9 cellular contexts compared by ENCODE assay signal in genomic region chr2:170813611-170814550, GRCh38. TPM values are rescaled to one million over a fixed set of nuclear protein-coding genes. Genes with fewer than 3 reads are reported as not detected.
DNase-seq lines count a peak whose midpoint lies in the region; ATAC-seq and TF ChIP-seq lines count a peak whose summit lies in the region.
"Had no signal": no experiment of that assay in that cellular context is flagged by ENCODE, and none has a peak within 500 bp of the region (broad histone marks: within the 10 kb centered on the region; RNA-seq: fewer than 3 reads in every experiment).

No MANE protein-coding gene starts in this region.

- H3K4me1 Mint-ChIP-seq in activated CD4-positive, alpha-beta memory T cell treated with anti-CD3 and anti-CD28 coated beads for 36 hours (ENCODE audit: low read depth), result peaks cover 35% of the 10 kb centered on the region

- intact Hi-C loops in activated CD4-positive, alpha-beta memory T cell treated with anti-CD3 and anti-CD28 coated beads for 36 hours (cut with micrococcal nuclease), result loop anchor here (2.0 to 10.0 kb wide), 3 partner anchors 489 to 879 kb away; no protein-coding TSS in a partner anchor
- intact Hi-C loops in left lung (cut with DNase I) (loop anchor here in 1 of 2 donors (10.0 kb wide), 1 partner anchor 399 kb away; no protein-coding TSS in a partner anchor), uterus (cut with DNase I; ENCODE audit: low total_unique reads) (loop anchor here (10.0 kb wide), 2 partner anchors 329 to 439 kb away; no protein-coding TSS in a partner anchor)

- H3K4me3 Mint-ChIP-seq in activated CD4-positive, alpha-beta memory T cell treated with anti-CD3 and anti-CD28 coated beads for 36 hours, result no peak overlapping the region

- H3K27me3 ChIP-seq in left lung, result peaks cover 57 to 65% of the 10 kb centered on the region in 2 donors
- peaks cover 41 to 62% of the 10 kb centered on the region in 2 donors for H3K27me3 ChIP-seq in uterus

- H3K27ac ChIP-seq in left lung, result no peak overlapping the region
- no peak overlapping the region for H3K27ac ChIP-seq in uterus

- no peak overlapping the region for H3K4me3 ChIP-seq in left lung
- H3K4me3 ChIP-seq in uterus, result no peak overlapping the region

- H3K36me3 ChIP-seq in left lung (no peaks in the 10 kb centered on the region), uterus (no peaks in the 10 kb centered on the region)

- H3K27ac Mint-ChIP-seq in activated CD4-positive, alpha-beta memory T cell treated with anti-CD3 and anti-CD28 coated beads for 36 hours, result no peak overlapping the region

- peak; percentile 24 for ATAC-seq in left lung
- no peak for ATAC-seq in HG03135 (IDR thresholded peaks at IDR 0.05; ENCODE audit: unreplicated experiment)
- ATAC-seq in HG02938 (IDR thresholded peaks at IDR 0.05; ENCODE audit: unreplicated experiment), result no peak
- ATAC-seq in HG02759 (IDR thresholded peaks at IDR 0.05; ENCODE audit: unreplicated experiment), result no peak

- H3K27me3 Mint-ChIP-seq in activated CD4-positive, alpha-beta memory T cell treated with anti-CD3 and anti-CD28 coated beads for 36 hours, result peaks cover 60% of the 10 kb centered on the region

- DNase-seq in COLO829 (ENCODE audit: low spot score) (peak; percentile 74), HuH-7 (ENCODE audit: low spot score) (peak; percentile 71), left lung (no peak), uterus (no peak)
- peak; percentile 48 for DNase-seq in activated CD4-positive, alpha-beta memory T cell treated with anti-CD3 and anti-CD28 coated beads for 36 hours

- H3K9me3 ChIP-seq in left lung (no peaks in the 10 kb centered on the region), uterus (no peaks in the 10 kb centered on the region)

- POLR2A ChIA-PET in activated CD4-positive, alpha-beta memory T cell treated with anti-CD3 and anti-CD28 coated beads for 36 hours (lab: Charles Lee), result no interaction called here

- CTCF ChIA-PET in activated CD4-positive, alpha-beta memory T cell treated with anti-CD3 and anti-CD28 coated beads for 36 hours (lab: Charles Lee), result interaction anchor here (0.7 to 4.8 kb wide), 31 partner anchors 8 to 992 kb away, joined by 3 to 40 read pairs (median 4); partner anchors contain the start of genes ERICH2 and SP5

- peaks cover 2% of the 10 kb centered on the region for H3K36me3 Mint-ChIP-seq in activated CD4-positive, alpha-beta memory T cell treated with anti-CD3 and anti-CD28 coated beads for 36 hours

- no peak for TF ChIP-seq POLR2A in uterus (IDR thresholded peaks at IDR 0.05)

- H3K9me3 Mint-ChIP-seq in activated CD4-positive, alpha-beta memory T cell treated with anti-CD3 and anti-CD28 coated beads for 36 hours, result no peaks in the 10 kb centered on the region

- TF ChIP-seq CTCF in left lung (IDR thresholded peaks at IDR 0.05), result no peak
- TF ChIP-seq CTCF in uterus (IDR thresholded peaks at IDR 0.05), result no peak

- H3K4me1 ChIP-seq in left lung, result peaks cover 16 to 43% of the 10 kb centered on the region in 2 donors
- H3K4me1 ChIP-seq in uterus, result peaks cover 0 to 24% of the 10 kb centered on the region in 2 donors

RNA-seq across cellular contexts. Expression of gene GAD1, which starts 2.8 kb away (rescaled TPM):
- 1 to 10 TPM; 2.6 to 2.9 TPM for total RNA-seq in activated CD4-positive, alpha-beta memory T cell treated with anti-CD3 and anti-CD28 coated beads for 36 hours
- total RNA-seq in left lung (under 1 TPM in 1 of 2 donors, not detected in 1; 0.29 TPM), uterus (1 to 10 TPM in 1 of 4 donors, under 1 TPM in 1, not detected in 2; 0.83 to 1.6 TPM)

RNA-seq across cellular contexts. Expression of gene ERICH2, which starts 43.7 kb away (rescaled TPM):
- total RNA-seq in activated CD4-positive, alpha-beta memory T cell treated with anti-CD3 and anti-CD28 coated beads for 36 hours, result not detected
- 1 to 10 TPM; 3.3 to 6.2 TPM for total RNA-seq in left lung
- total RNA-seq in uterus, result 1 to 10 TPM in 1 of 4 donors, not detected in 3; 2.2 TPM
- total RNA-seq: pulmonary artery endothelial cell had no signal

Comparison
In these comparisons a context has a peak if more than half of its experiments do, and no peak if none do; other contexts are left out.
1. DNase-seq: peak in COLO829 (single experiment), HuH-7 (single experiment) and activated CD4-positive, alpha-beta memory T cell treated with anti-CD3 and anti-CD28 coated beads for 36 hours (single experiment); none in left lung (0 of 2) and uterus (0 of 2).